Comparison of ENCODE assay signal across 37 cellular contexts in the genomic region with DNA sequence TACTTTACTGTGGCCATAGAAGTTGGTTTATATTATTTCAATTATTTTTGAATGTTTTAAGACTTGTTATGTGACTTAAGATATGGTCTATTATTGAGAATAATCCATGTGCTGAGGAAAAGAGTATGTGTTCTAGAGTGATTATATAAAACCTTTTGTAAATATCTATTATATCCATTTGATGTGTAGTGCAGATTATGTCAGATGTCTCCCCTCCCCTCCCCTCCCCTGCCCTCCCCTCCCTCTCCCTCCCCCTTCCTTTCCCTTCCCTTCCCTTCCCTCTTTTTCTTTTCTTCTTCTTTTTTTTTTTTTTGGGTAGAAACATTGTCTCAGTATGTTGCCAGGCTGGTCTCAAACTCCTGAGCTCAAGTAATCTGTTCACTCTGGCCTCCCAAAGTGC. TPM values are rescaled to one million over a fixed set of nuclear protein-coding genes. Genes with fewer than 3 reads are reported as not detected.
"Had no signal": no experiment of that assay in that cellular context is flagged by ENCODE, and none has a peak within 500 bp of the region (broad histone marks: within the 10 kb centered on the region; RNA-seq: fewer than 3 reads in every experiment).

No MANE protein-coding gene starts in this region.

- H3K9me3 ChIP-seq: adrenal gland, ascending aorta, body of pancreas, breast epithelium had no signal

- H3K36me3 ChIP-seq: adrenal gland, ascending aorta, brain microvascular endothelial cell, breast epithelium, cardiac muscle cell had no signal

- FAIRE-seq: astrocyte, bronchial epithelial cell had no signal

- H3K4me3 ChIP-seq: adrenal gland, ascending aorta, body of pancreas, breast epithelium, cardiac muscle cell had no signal

- H3K27ac ChIP-seq: adrenal gland, ascending aorta, body of pancreas, brain microvascular endothelial cell, breast epithelium, cardiac muscle cell had no signal

- H3K27me3 ChIP-seq: adrenal gland, ascending aorta, body of pancreas, brain microvascular endothelial cell, breast epithelium, cardiac muscle cell had no signal

- DNase-seq: activated effector memory CD4-positive, alpha-beta T cell treated with anti-CD3 and anti-CD28 coated beads, Interleukin-2, amount 50 U/mL, for 16 hours; activated effector memory CD4-positive, alpha-beta T cell treated with Interleukin-2 at 50 U/mL for 16 hours; activated gamma-delta T cell; activated gamma-delta T cell treated with Interleukin-2 at 50 U/mL for 16 hours; activated naive CD4-positive, alpha-beta T cell; activated naive CD4-positive, alpha-beta T cell treated with anti-CD3 and anti-CD28 coated beads for 36 hours; activated naive CD4-positive, alpha-beta T cell treated with anti-CD3 and anti-CD28 coated beads, Interleukin-2, amount 10 ng/mL, durations not matched to agents 7 days and 5 days; activated naive CD4-positive, alpha-beta T cell treated with anti-CD3 and anti-CD28 coated beads, Interleukin-2, amount 50 U/mL, for 16 hours; activated naive CD4-positive, alpha-beta T cell treated with Interleukin-2 at 50 U/mL for 16 hours; activated naive CD8-positive, alpha-beta T cell treated with anti-CD3 and anti-CD28 coated beads for 36 hours; activated naive CD8-positive, alpha-beta T cell treated with anti-CD3 and anti-CD28 coated beads, Interleukin-2, amount 10 ng/mL, durations not matched to agents 7 days and 5 days; activated naive CD8-positive, alpha-beta T cell treated with anti-CD3 and anti-CD28 coated beads, Interleukin-2, amount 50 U/mL, for 24 hours; activated T-cell treated with anti-CD3 and anti-CD28 coated beads, Interleukin-2, amount 50 U/mL, for 1 hour; activated T-cell treated with anti-CD3 and anti-CD28 coated beads, Interleukin-2, amount 50 U/mL, for 24 hours; activated T-cell treated with anti-CD3 and anti-CD28 coated beads, Interleukin-2, amount 50 U/mL, for 4 hours; activated T-cell treated with anti-CD3 and anti-CD28 coated beads, Interleukin-2, amount 50 U/mL, for 48 hours; activated T-cell treated with anti-CD3 and anti-CD28 coated beads, Interleukin-2, amount 50 U/mL, for 72 hours; adrenal gland; amniotic stem cell; amygdala; anterior cingulate cortex; aorta; body of pancreas; brain microvascular endothelial cell; caudate nucleus; central memory CD4-positive, alpha-beta T cell; cerebellar nuclear complex had no signal

- H3K4me1 ChIP-seq: adrenal gland, ascending aorta, breast epithelium had no signal

- ATAC-seq: activated naive CD4-positive, alpha-beta T cell treated with anti-CD3 and anti-CD28 coated beads, Interleukin-2, amount 50 U/mL, for 72 hours; activated naive CD8-positive, alpha-beta T cell treated with anti-CD3 and anti-CD28 coated beads, Interleukin-2, amount 50 U/mL, for 24 hours; activated T-cell treated with anti-CD3 and anti-CD28 coated beads, Interleukin-2, amount 50 U/mL, for 4 hours; activated T-cell treated with anti-CD3 and anti-CD28 coated beads, Interleukin-2, amount 50 U/mL, for 72 hours; activated T-helper 17 cell treated with anti-CD3 and anti-CD28 coated beads, Interleukin-2, amount 50 U/mL, for 72 hours; body of pancreas had no signal

RNA-seq across cellular contexts. Expression of gene CYP2C8, which starts 8.3 kb away (rescaled TPM):
- total RNA-seq: activated naive CD4-positive, alpha-beta T cell treated with anti-CD3 and anti-CD28 coated beads for 36 hours; activated naive CD4-positive, alpha-beta T cell treated with anti-CD3 and anti-CD28 coated beads, Interleukin-2, amount 50 U/mL, for 72 hours; activated naive CD8-positive, alpha-beta T cell treated with anti-CD3 and anti-CD28 coated beads, Interleukin-2, amount 10 ng/mL, durations not matched to agents 7 days and 5 days; activated T-helper 1 cell treated with anti-CD3 and anti-CD28 coated beads, Interleukin-12 subunit alpha, Interleukin-12 subunit beta, Interleukin-2, Interleukin-4 antibody, amounts not matched to agents 30 ng/mL and 10 ng/mL and 1 ng/mL, durations not matched to agents 14 hours and 24 hours and 36 hours; ascending aorta; bronchial epithelial cell; cardiac septum; chondrocyte had no signal
